Comparison of ENCODE assay signal across 27 cellular contexts in the genomic region with DNA sequence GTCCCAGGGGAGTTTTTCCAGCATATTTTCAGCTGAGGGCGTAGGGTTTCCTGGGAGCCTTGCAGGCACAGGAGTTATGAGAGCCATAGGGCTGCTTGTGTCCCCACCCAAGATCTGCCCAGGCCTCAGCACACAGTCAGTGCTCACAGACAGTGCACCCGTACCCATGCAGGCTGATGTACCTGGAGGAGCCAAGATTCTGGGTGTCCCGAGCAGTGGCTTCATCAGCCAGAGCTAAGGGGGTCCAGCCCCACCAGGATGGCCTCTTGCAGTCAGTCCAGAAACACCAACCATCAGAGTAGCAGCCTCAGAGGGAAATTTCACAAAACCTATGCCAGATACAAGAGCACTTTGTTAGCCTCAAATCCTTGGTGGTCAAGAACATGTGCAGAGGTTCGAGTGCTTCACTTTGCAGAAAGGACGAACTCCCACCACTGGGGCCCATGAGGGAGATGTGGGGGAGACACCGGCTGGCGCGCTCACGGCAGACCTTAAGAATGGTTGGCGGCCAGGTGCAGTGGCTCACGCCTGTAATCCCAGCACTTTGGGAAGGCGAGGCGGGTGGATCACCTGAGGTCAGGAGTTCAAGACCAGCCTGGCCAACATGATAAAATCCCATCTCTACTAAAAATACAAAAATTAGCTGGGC.
"Had no signal": no experiment of that assay in that cellular context is flagged by ENCODE, and none has a peak within 500 bp of the region (broad histone marks: within the 10 kb centered on the region; RNA-seq: fewer than 3 reads in every experiment).

No MANE protein-coding gene starts in this region.

- H3K9me3 ChIP-seq: gastrocnemius medialis, left lung, pancreas, right atrium auricular region, spleen, thoracic aorta, transverse colon, vagina had no signal

- ATAC-seq: esophagus mucosa; gastrocnemius medialis; left cardiac atrium; left lung; naive thymus-derived CD8-positive, alpha-beta T cell; pancreas; stimulated activated memory B cell treated with anti-CD40 and anti-IgM and Interleukin-4, amounts not matched to agents 10 μg/mL and 1 μg/mL and 100 μg/mL, for 72 hours had no signal

- H3K4me3 Mint-ChIP-seq: dendritic cell treated with granulocyte-macrophage colony-stimulating factor and Interleukin-4, amounts not matched to agents 40 ng/mL and 50 ng/mL, for 4 days; naive thymus-derived CD8-positive, alpha-beta T cell; nephron progenitor cell; stimulated activated memory B cell treated with anti-CD40 and anti-IgM and Interleukin-4, amounts not matched to agents 10 μg/mL and 1 μg/mL and 100 μg/mL, for 72 hours; stimulated activated naive CD8-positive, alpha-beta T cell treated with anti-CD3 and anti-CD28 coated beads, Interleukin-15, Interleukin-2, amounts not matched to agents 100 ng/mL and 50 ng/mL, for 24 hours had no signal

- H3K4me3 ChIP-seq: gastrocnemius medialis, left lung, pancreas, right atrium auricular region, skin epidermis, spleen, thoracic aorta, transverse colon, vagina had no signal

- DNase-seq: central memory CD4-positive, alpha-beta T cell; effector memory CD4-positive, alpha-beta T cell; foreskin fibroblast; gastrocnemius medialis; head of caudate nucleus; kidney; left cardiac atrium; left lung; mammary epithelial cell; mesendoderm; naive thymus-derived CD8-positive, alpha-beta T cell; nephron progenitor cell; occipital lobe; spleen; stimulated activated CD4-positive, alpha-beta T cell treated with anti-CD3 and anti-CD28 coated beads, Interleukin-4, amount 100 ng/mL, for 4 hours; transverse colon had no signal

- H3K27ac Mint-ChIP-seq: dendritic cell treated with granulocyte-macrophage colony-stimulating factor and Interleukin-4, amounts not matched to agents 40 ng/mL and 50 ng/mL, for 4 days; naive thymus-derived CD8-positive, alpha-beta T cell; progenitor cell of endocrine pancreas; stimulated activated memory B cell treated with anti-CD40 and anti-IgM and Interleukin-4, amounts not matched to agents 10 μg/mL and 1 μg/mL and 100 μg/mL, for 72 hours; stimulated activated naive CD8-positive, alpha-beta T cell treated with anti-CD3 and anti-CD28 coated beads, Interleukin-15, Interleukin-2, amounts not matched to agents 100 ng/mL and 50 ng/mL, for 24 hours had no signal

- H3K36me3 ChIP-seq: gastrocnemius medialis, left lung, pancreas, right atrium auricular region, spleen, thoracic aorta, transverse colon, vagina had no signal

- H3K36me3 Mint-ChIP-seq: naive thymus-derived CD8-positive, alpha-beta T cell; stimulated activated memory B cell treated with anti-CD40 and anti-IgM and Interleukin-4, amounts not matched to agents 10 μg/mL and 1 μg/mL and 100 μg/mL, for 72 hours had no signal

- H3K27ac ChIP-seq: epithelial cell of prostate, gastrocnemius medialis, left lung, pancreas, right atrium auricular region, skin epidermis, spleen, thoracic aorta, transverse colon, vagina had no signal

- H3K27me3 ChIP-seq: right atrium auricular region, vagina had no signal

- H3K9me3 Mint-ChIP-seq: dendritic cell treated with granulocyte-macrophage colony-stimulating factor and Interleukin-4, amounts not matched to agents 40 ng/mL and 50 ng/mL, for 4 days; naive thymus-derived CD8-positive, alpha-beta T cell; nephron progenitor cell; stimulated activated naive CD8-positive, alpha-beta T cell treated with anti-CD3 and anti-CD28 coated beads, Interleukin-15, Interleukin-2, amounts not matched to agents 100 ng/mL and 50 ng/mL, for 24 hours had no signal

- H3K4me1 ChIP-seq: gastrocnemius medialis, left lung, pancreas, transverse colon had no signal
